Comparison of ENCODE assay signal across 11 cellular contexts in the genomic region with DNA sequence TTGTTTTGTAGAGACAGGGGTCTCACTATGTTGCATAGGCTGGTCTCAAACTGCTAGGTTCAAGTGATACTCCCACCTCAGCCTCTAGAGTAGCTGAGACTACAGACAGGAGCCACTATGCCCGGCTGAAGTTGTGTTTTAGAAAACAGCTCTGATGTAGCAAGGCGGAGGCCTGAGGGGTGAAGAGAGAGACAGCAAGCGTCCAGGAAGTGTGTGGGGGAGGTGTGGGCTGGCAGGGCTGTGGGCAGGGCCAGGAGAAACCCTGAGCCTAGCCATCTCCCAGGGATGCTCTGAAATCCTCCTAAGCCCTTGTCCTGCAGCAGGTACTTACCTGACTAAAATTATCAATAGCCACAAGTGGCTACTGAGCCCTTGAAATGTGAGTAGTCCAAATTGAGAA. TPM values are rescaled to one million over a fixed set of nuclear protein-coding genes. Genes with fewer than 3 reads are reported as not detected.
DNase-seq lines count a peak whose midpoint lies in the region; ATAC-seq, FAIRE-seq and TF ChIP-seq lines count a peak whose summit lies in the region.
"Had no signal": no experiment of that assay in that cellular context is flagged by ENCODE, and none has a peak within 500 bp of the region (broad histone marks: within the 10 kb centered on the region; RNA-seq: fewer than 3 reads in every experiment).

No MANE protein-coding gene starts in this region.

- no peak for TF ChIP-seq EP300 in GM12878 (IDR thresholded peaks at IDR 0.05; ENCODE audit: borderline replicate concordance in 1 of 2, control insufficient read depth in 1 of 2, low read depth in 2 of 2, low read length in 2 of 2)

- H3K27ac ChIP-seq in PC-9, result no peak overlapping the region
- H3K27ac ChIP-seq in GM12878 (ENCODE audit: control insufficient read depth, insufficient read depth), result no peak overlapping the region
- H3K27ac ChIP-seq: adrenal gland had no signal

- 3% methylated on average over 3 of the region's 3 CpGs for WGBS in GM12878 (ENCODE audit: insufficient coverage, insufficient replicate concordance, low lambda C conversion rate, missing lambda C conversion rate)

- no peaks in the 10 kb centered on the region for H3K9me3 ChIP-seq in PC-9 (ENCODE audit: insufficient read depth, low read depth)
- no peaks in the 10 kb centered on the region for H3K9me3 ChIP-seq in GM12878 (replicated peaks; ENCODE audit: control insufficient read depth, insufficient read depth, low read length)
- H3K9me3 ChIP-seq: adrenal gland had no signal

- H2AFZ ChIP-seq in PC-9 (no peak overlapping the region), GM12878 (ENCODE audit: control insufficient read depth, low read depth, low read length) (no peak overlapping the region)

- peak overlapping the region; percentile 57 for H3K27ac Mint-ChIP-seq in activated T-cell treated with anti-CD3 and anti-CD28 coated beads, Interleukin-2, amount 50 U/mL, for 72 hours
- H3K27ac Mint-ChIP-seq: naive B cell had no signal

- H4K20me1 ChIP-seq in PC-9 (ENCODE audit: insufficient read depth) (no peaks in the 10 kb centered on the region), GM12878 (ENCODE audit: control insufficient read depth, insufficient read depth) (no peaks in the 10 kb centered on the region)

- H3F3A ChIP-seq in PC-9 (ENCODE audit: insufficient read depth, low read depth), result peaks cover 41% of the 10 kb centered on the region

- no peaks in the 10 kb centered on the region for H3K79me2 ChIP-seq in PC-9 (ENCODE audit: low read depth)
- no peaks in the 10 kb centered on the region for H3K79me2 ChIP-seq in GM12878 (ENCODE audit: control insufficient read depth, insufficient read depth, low read length)

- H3K36me3 ChIP-seq in PC-9 (ENCODE audit: low read depth) (no peaks in the 10 kb centered on the region), GM12878 (ENCODE audit: control insufficient read depth in 2 of 2, insufficient read depth in 2 of 2, low read length in 1 of 2) (no peaks in the 10 kb centered on the region)
- H3K36me3 ChIP-seq: adrenal gland had no signal

- peaks cover 19% of the 10 kb centered on the region for H3K4me1 Mint-ChIP-seq in activated T-cell treated with anti-CD3 and anti-CD28 coated beads, Interleukin-2, amount 50 U/mL, for 72 hours (ENCODE audit: low read depth)

- no peak for TF ChIP-seq RAD21 in GM12878 (IDR thresholded peaks at IDR 0.05; ENCODE audit: insufficient read depth, low read depth, low read length)

- in situ Hi-C loops in GM12878 (cut with MboI), result loop anchor here (5.0 kb wide), 2 partner anchors 56 to 106 kb away; no protein-coding TSS in a partner anchor

- no peaks in the 10 kb centered on the region for H3K9me2 ChIP-seq in PC-9 (ENCODE audit: insufficient read depth)

- H3K9me3 Mint-ChIP-seq in activated T-cell treated with anti-CD3 and anti-CD28 coated beads, Interleukin-2, amount 50 U/mL, for 72 hours, result no peaks in the 10 kb centered on the region
- H3K9me3 Mint-ChIP-seq: naive B cell had no signal

- H3K4me3 ChIP-seq in PC-9, result no peak overlapping the region
- H3K4me3 ChIP-seq in GM12878, result no peak overlapping the region
- H3K4me3 ChIP-seq: adrenal gland had no signal

- no peak for FAIRE-seq in GM12878 (lab: Jason Lieb, UNC)

- H3K4me2 ChIP-seq in PC-9, result 0 out of 2 replicates have a peak overlapping the region, but pooled peaks have one; percentile 11
- no peak overlapping the region for H3K4me2 ChIP-seq in GM12878 (ENCODE audit: control insufficient read depth, insufficient read depth)

- peak; percentile 28 to 37 for DNase-seq in activated T-cell treated with anti-CD3 and anti-CD28 coated beads, Interleukin-2, amount 50 U/mL, for 72 hours
- DNase-seq in activated T-cell treated with anti-CD3 and anti-CD28 coated beads, Interleukin-2, amount 50 U/mL, for 1 hour, result no peak
- DNase-seq in PC-9 (peak in 1 of 2 experiments; percentile 28), GM12878 (ENCODE audit: low read depth, low spot score) (no peak), NCI-H1436 treated with DMSO at 0.1 percent for 48 hours (lab: John Stamatoyannopoulos, UW) (no peak), DMS79 (lab: John Stamatoyannopoulos, UW) (no peak), globus pallidus (ENCODE audit: low spot score) (no peak)
- DNase-seq in stimulated activated CD8-positive, alpha-beta memory T cell treated with anti-CD3 and anti-CD28 coated beads, Interleukin-12 subunit alpha, Interleukin-12 subunit beta, amount 100 ng/mL, for 4 hours (ENCODE audit: low read depth), result peak; percentile 19
- DNase-seq: adrenal gland, naive B cell, NCI-H524 treated with DMSO at 0.1 percent for 48 hours had no signal

- TF ChIP-seq POLR2A in GM12878 (IDR thresholded peaks at IDR 0.05; ENCODE audit: low read depth, low read length), result no peak

- intact Hi-C loops in PC-9 (cut with micrococcal nuclease; ENCODE audit: unreplicated experiment) (loop anchor here (5.0 kb wide), 1 partner anchor 41 kb away; no protein-coding TSS in a partner anchor), GM12878 (cut with micrococcal nuclease; ENCODE audit: unreplicated experiment) (no loop called here)

- BruUV-seq in PC-9 (replicated peaks; lab: Mats Ljungman, UMichigan) (no TSS peak), GM12878 (replicated peaks; lab: Mats Ljungman, UMichigan) (no TSS peak)

- ATAC-seq in activated T-cell treated with anti-CD3 and anti-CD28 coated beads, Interleukin-2, amount 50 U/mL, for 72 hours (replicated peaks in 1 of 2), result peak; percentile 58 to 81
- ATAC-seq in GM12878, result peak; percentile 47

- SMC1A ChIA-PET in GM12878 (lab: Charles Lee; ENCODE audit: uncharacterized antibody, unreplicated experiment), result interaction anchor here (1.2 to 8.3 kb wide), 6 partner anchors 37 to 107 kb away, joined by 4 to 89 read pairs (median 12); no protein-coding TSS in a partner anchor

- H3K4me1 ChIP-seq in PC-9 (replicated peaks; ENCODE audit: insufficient read depth) (peaks cover 68% of the 10 kb centered on the region), GM12878 (ENCODE audit: control insufficient read depth, insufficient read depth, low read length) (peaks cover under 1% of the 10 kb centered on the region; the same call in 1 of the 2 replicates)
- H3K4me1 ChIP-seq: adrenal gland had no signal

- no peaks in the 10 kb centered on the region for H3K36me3 Mint-ChIP-seq in activated T-cell treated with anti-CD3 and anti-CD28 coated beads, Interleukin-2, amount 50 U/mL, for 72 hours (ENCODE audit: insufficient read depth in 2 of 2)
- H3K36me3 Mint-ChIP-seq: naive B cell had no signal

- H3K27me3 ChIP-seq in PC-9 (ENCODE audit: insufficient read depth, low read depth) (no peaks in the 10 kb centered on the region), GM12878 (replicated peaks in 1 of 2; ENCODE audit: control insufficient read depth in 2 of 2, insufficient read depth in 2 of 2, low read length in 1 of 2) (no peaks in the 10 kb centered on the region)
- H3K27me3 ChIP-seq: adrenal gland had no signal

- TF ChIP-seq CTCF in PC-9 (conservative IDR thresholded peaks at IDR 0.05), result no peak
- no peak for TF ChIP-seq CTCF in GM12878 (IDR thresholded peaks at IDR 0.05 in 2 of 3, conservative IDR thresholded peaks at IDR 0.05 in 1 of 3; ENCODE audit: control insufficient read depth in 2 of 3, extremely low read depth in 1 of 3, insufficient read depth in 1 of 3, low read depth in 3 of 3, low read length in 3 of 3)

- H3K4me3 Mint-ChIP-seq in activated T-cell treated with anti-CD3 and anti-CD28 coated beads, Interleukin-2, amount 50 U/mL, for 72 hours, result peak overlapping the region in 1 of 2 donors; percentile 39

- CTCF ChIA-PET in PC-9 (lab: Charles Lee) (no interaction called here), GM12878 (lab: Yijun Ruan, JAX) (interaction anchor here (1.0 to 17.1 kb wide), 7 partner anchors 14 to 135 kb away, joined by 3 to 406 read pairs (median 3); no protein-coding TSS in a partner anchor)

- no peaks in the 10 kb centered on the region for H3K27me3 Mint-ChIP-seq in activated T-cell treated with anti-CD3 and anti-CD28 coated beads, Interleukin-2, amount 50 U/mL, for 72 hours (ENCODE audit: low read depth)

- POLR2A ChIA-PET in PC-9 (lab: Charles Lee; ENCODE audit: unreplicated experiment), result no interaction called here
- POLR2A ChIA-PET in GM12878 (lab: Charles Lee), result no interaction called here

- RAD21 ChIA-PET in GM12878 (lab: Charles Lee; ENCODE audit: unreplicated experiment), result interaction anchor here (1.5 to 9.8 kb wide), 6 partner anchors 11 to 105 kb away, joined by 4 to 118 read pairs (median 8); a partner anchor contains a TSS

- no peak overlapping the region for H3K9ac ChIP-seq in GM12878 (ENCODE audit: control insufficient read depth, insufficient read depth, low read length)

RNA-seq across cellular contexts. Expression of a gene that starts 16.1 kb away (rescaled TPM):
- 1,000 to 10,000 TPM; 5,116 to 5,192 TPM for total RNA-seq in activated T-cell treated with anti-CD3 and anti-CD28 coated beads, Interleukin-2, amount 50 U/mL, for 72 hours
- 3,914 and 4,011 TPM in 2 replicates for total RNA-seq in PC-9 (2021)
- 327 and 328 TPM in 2 replicates for total RNA-seq in GM12878 (2013; cell fraction: nucleolus; rRNA removed)
- total RNA-seq in GM12878 (2014; rRNA removed), result 3,162 and 3,203 TPM in 2 replicates
- 4,299 and 4,364 TPM in 2 replicates for total RNA-seq in GM12878 (2014; rRNA removed; fragmentation: Illumina TruSeq; extraction: Trizol)
- 4,496 and 4,555 TPM in 2 replicates for total RNA-seq in GM12878 (2021)
- polyA plus RNA-seq in GM12878 (2011; ENCODE audit: low read depth), result 8,364 TPM
- 4,355 and 4,741 TPM in 2 replicates for polyA plus RNA-seq in GM12878 (2011; rRNA removed)
- polyA plus RNA-seq in GM12878 (2011; cell fraction: cytosol; rRNA removed), result 4,091 and 4,155 TPM in 2 replicates
- 1,814 and 1,991 TPM in 2 replicates for polyA plus RNA-seq in GM12878 (2011; cell fraction: nucleus; rRNA removed)
- 6,227 and 7,157 TPM in 2 replicates for polyA plus RNA-seq in GM12878 (2012)
- polyA plus RNA-seq in GM12878 (2014; fragmentation: Illumina TruSeq; extraction: Trizol), result 5,039 and 6,875 TPM in 2 replicates
- 1,000 to 10,000 TPM; 7,007 to 9,556 TPM for polyA plus RNA-seq in GM12878 (2014; fragmentation: Nextera tagmentation; extraction: Ambion mirVana)
- 4,204 and 4,437 TPM in 2 replicates for polyA plus RNA-seq in GM12878 (2014; rRNA removed)
- 1,000 to 10,000 TPM; 2,127 to 2,136 TPM for polyA plus RNA-seq in GM12878 (2016; fragmentation: Nextera tagmentation; extraction: Ambion mirVana)
- 1,578 and 1,840 TPM in 2 replicates for polyA minus RNA-seq in GM12878 (2011; rRNA and poly(A)+ RNA removed)
- polyA minus RNA-seq in GM12878 (2011; cell fraction: cytosol; rRNA and poly(A)+ RNA removed), result 561 and 590 TPM in 2 replicates
- polyA minus RNA-seq in GM12878 (2011; cell fraction: nucleus; rRNA and poly(A)+ RNA removed), result 168 and 212 TPM in 2 replicates

RNA-seq across cellular contexts. Expression of a gene that starts 31.8 kb away (rescaled TPM):
- 10 to 100 TPM; 16.7 to 18.3 TPM for total RNA-seq in activated T-cell treated with anti-CD3 and anti-CD28 coated beads, Interleukin-2, amount 50 U/mL, for 72 hours
- 31.8 and 43.6 TPM in 2 replicates for total RNA-seq in PC-9 (2021)
- 30.0 and 32.4 TPM in 2 replicates for total RNA-seq in GM12878 (2013; cell fraction: nucleolus; rRNA removed)
- total RNA-seq in GM12878 (2014; rRNA removed), result 1.0 and 1.5 TPM in 2 replicates
- 2.3 TPM in 2 replicates for total RNA-seq in GM12878 (2014; rRNA removed; fragmentation: Illumina TruSeq; extraction: Trizol)
- 2.9 and 3.0 TPM in 2 replicates for total RNA-seq in GM12878 (2021)
- polyA plus RNA-seq in GM12878 (2011; ENCODE audit: low read depth), result 1.2 TPM
- polyA plus RNA-seq in GM12878 (2011; rRNA removed), result 7.5 and 12.9 TPM in 2 replicates
- 15.9 and 18.2 TPM in 2 replicates for polyA plus RNA-seq in GM12878 (2011; cell fraction: cytosol; rRNA removed)
- 15.6 and 17.4 TPM in 2 replicates for polyA plus RNA-seq in GM12878 (2011; cell fraction: nucleus; rRNA removed)
- 1.4 and 2.4 TPM in 2 replicates for polyA plus RNA-seq in GM12878 (2012)
- polyA plus RNA-seq in GM12878 (2014; fragmentation: Illumina TruSeq; extraction: Trizol), result 1.1 and 1.8 TPM in 2 replicates
- polyA plus RNA-seq in GM12878 (2014; fragmentation: Nextera tagmentation; extraction: Ambion mirVana), result under 1 TPM; 0.42 TPM
- polyA plus RNA-seq in GM12878 (2014; rRNA removed), result 1.6 and 1.8 TPM in 2 replicates
- under 1 TPM; 0.39 to 0.42 TPM for polyA plus RNA-seq in GM12878 (2016; fragmentation: Nextera tagmentation; extraction: Ambion mirVana)
- 47.7 and 49.8 TPM in 2 replicates for polyA minus RNA-seq in GM12878 (2011; rRNA and poly(A)+ RNA removed)
- 7.7 and 9.0 TPM in 2 replicates for polyA minus RNA-seq in GM12878 (2011; cell fraction: cytosol; rRNA and poly(A)+ RNA removed)
- polyA minus RNA-seq in GM12878 (2011; cell fraction: nucleus; rRNA and poly(A)+ RNA removed), result 17.9 and 26.8 TPM in 2 replicates

RNA-seq across cellular contexts. Expression of a gene that starts 49.8 kb away (rescaled TPM):
- total RNA-seq in activated T-cell treated with anti-CD3 and anti-CD28 coated beads, Interleukin-2, amount 50 U/mL, for 72 hours, result 1 to 10 TPM in 1 of 2 donors, under 1 TPM in 1; 0.93 to 1.2 TPM
- total RNA-seq in PC-9 (2021), result 11.1 and 18.9 TPM in 2 replicates
- not detected in 2 replicates for total RNA-seq in GM12878 (2013; cell fraction: nucleolus; rRNA removed)
- total RNA-seq in GM12878 (2014; rRNA removed), result 0.34 and 0.49 TPM in 2 replicates
- not detected in 2 replicates for total RNA-seq in GM12878 (2014; rRNA removed; fragmentation: Illumina TruSeq; extraction: Trizol)
- total RNA-seq in GM12878 (2021), result 0.13 and 0.21 TPM in 2 replicates
- polyA plus RNA-seq in GM12878 (2011; ENCODE audit: low read depth), result 0.09 TPM
- polyA plus RNA-seq in GM12878 (2011; rRNA removed), result 0.15 TPM in 1 of 2 replicates, not detected in the other
- not detected in 2 replicates for polyA plus RNA-seq in GM12878 (2011; cell fraction: cytosol; rRNA removed)
- 0.07 and 0.18 TPM in 2 replicates for polyA plus RNA-seq in GM12878 (2011; cell fraction: nucleus; rRNA removed)
- 0.49 and 0.55 TPM in 2 replicates for polyA plus RNA-seq in GM12878 (2012)
- 0.09 TPM in 1 of 2 replicates, not detected in the other for polyA plus RNA-seq in GM12878 (2014; fragmentation: Illumina TruSeq; extraction: Trizol)
- under 1 TPM; 0.04 to 0.06 TPM for polyA plus RNA-seq in GM12878 (2014; fragmentation: Nextera tagmentation; extraction: Ambion mirVana)
- polyA plus RNA-seq in GM12878 (2014; rRNA removed), result 0.15 and 0.28 TPM in 2 replicates
- polyA plus RNA-seq in GM12878 (2016; fragmentation: Nextera tagmentation; extraction: Ambion mirVana), result under 1 TPM; 0.09 to 0.33 TPM
- polyA minus RNA-seq in GM12878 (2011; rRNA and poly(A)+ RNA removed), result not detected in 2 replicates
- polyA minus RNA-seq in GM12878 (2011; cell fraction: cytosol; rRNA and poly(A)+ RNA removed), result 0.52 TPM in 1 of 2 replicates, not detected in the other
- 0.19 TPM in 1 of 2 replicates, not detected in the other for polyA minus RNA-seq in GM12878 (2011; cell fraction: nucleus; rRNA and poly(A)+ RNA removed)

Comparison
In these comparisons a context has a peak if more than half of its experiments do, and no peak if none do; other contexts are left out.
1. DNase-seq: peak in activated T-cell treated with anti-CD3 and anti-CD28 coated beads, Interleukin-2, amount 50 U/mL, for 72 hours (2 of 2) and stimulated activated CD8-positive, alpha-beta memory T cell treated with anti-CD3 and anti-CD28 coated beads, Interleukin-12 subunit alpha, Interleukin-12 subunit beta, amount 100 ng/mL, for 4 hours (single experiment); none in activated T-cell treated with anti-CD3 and anti-CD28 coated beads, Interleukin-2, amount 50 U/mL, for 1 hour (single experiment), GM12878 (single experiment), NCI-H1436 treated with DMSO at 0.1 percent for 48 hours (single experiment), DMS79 (single experiment) and globus pallidus (single experiment).